1 cellular context compared by ENCODE assay signal in genomic region chr3:184361532-184361931, GRCh38.
TF ChIP-seq lines count a peak whose summit lies in the region.

Gene CLCN2 (minus strand): TSS chr3:184361605. CDS start chr3:184361479, 126 bp downstream.
Gene POLR2H (plus strand): TSS chr3:184361710. CDS start chr3:184363493, 1,783 bp downstream.

TF ChIP-seq in GM23338, 12 proteins besides CTCF, POLR2A, EP300 and RAD21 (continued from another document):
- TF ChIP-seq ZNF331 (CRISPR knock-in tag; IDR thresholded peaks at IDR 0.05; ENCODE audit: low read depth) (no peak), NANOG (IDR thresholded peaks at IDR 0.05; ENCODE audit: borderline replicate concordance) (no peak)
